9 cellular contexts compared by ENCODE assay signal in genomic region chr4:73593631-73594241, GRCh38. TPM values are rescaled to one million over a fixed set of nuclear protein-coding genes. Genes with fewer than 3 reads are reported as not detected.
A peak's percentile ranks its signal among the peaks of the same experiment; 100 is the strongest.
DNase-seq lines count a peak whose midpoint lies in the region; ATAC-seq and TF ChIP-seq lines count a peak whose summit lies in the region.
"Had no signal": no experiment of that assay in that cellular context is flagged by ENCODE, and none has a peak within 500 bp of the region (broad histone marks: within the 10 kb centered on the region; RNA-seq: fewer than 3 reads in every experiment).

No MANE protein-coding gene starts in this region.

- no peaks in the 10 kb centered on the region for H3K4me1 Mint-ChIP-seq in activated T-cell treated with anti-CD3 and anti-CD28 coated beads, Interleukin-2, amount 50 U/mL, for 4 hours (ENCODE audit: low read depth)

- H3K4me1 ChIP-seq in PC-9 (replicated peaks; ENCODE audit: insufficient read depth) (peaks cover 3% of the 10 kb centered on the region; the same call in 1 of the 2 replicates), thoracic aorta (ENCODE audit: control insufficient read depth in 1 of 2, low read depth in 2 of 2) (no peaks in the 10 kb centered on the region)

- H2AFZ ChIP-seq in PC-9: no peak overlapping the region

- no peak overlapping the region for H3K4me3 Mint-ChIP-seq in activated T-cell treated with anti-CD3 and anti-CD28 coated beads, Interleukin-2, amount 50 U/mL, for 4 hours

- H3F3A ChIP-seq in PC-9 (ENCODE audit: insufficient read depth, low read depth): no peaks in the 10 kb centered on the region

- intact Hi-C loops in PC-9 (cut with micrococcal nuclease; ENCODE audit: unreplicated experiment): loop anchor here (1.0 to 10.0 kb wide), 3 partner anchors 60 to 539 kb away; no protein-coding TSS in a partner anchor

- no peak overlapping the region for H3K27ac ChIP-seq in PC-9
- H3K27ac ChIP-seq in thoracic aorta: no peak overlapping the region

- H3K36me3 ChIP-seq in PC-9 (ENCODE audit: low read depth) (no peaks in the 10 kb centered on the region), thoracic aorta (no peaks in the 10 kb centered on the region)

- H3K27me3 ChIP-seq in PC-9 (ENCODE audit: insufficient read depth, low read depth) (no peaks in the 10 kb centered on the region), thoracic aorta (replicated peaks; ENCODE audit: insufficient read depth) (no peaks in the 10 kb centered on the region)

- CTCF ChIA-PET in PC-9 (lab: Charles Lee): interaction anchor here (0.9 kb wide), 1 partner anchor 60 kb away, joined by 5 read pairs; no protein-coding TSS in a partner anchor

- no peak overlapping the region for H3K4me2 ChIP-seq in PC-9

- H3K79me2 ChIP-seq in PC-9 (ENCODE audit: low read depth): no peaks in the 10 kb centered on the region

- no peak for ATAC-seq in thoracic aorta (ENCODE audit: insufficient number of reproducible peaks, low FRiP score, low read depth)
- no peak for ATAC-seq in HG03520 (IDR thresholded peaks at IDR 0.05; ENCODE audit: unreplicated experiment)
- ATAC-seq in activated T-cell treated with anti-CD3 and anti-CD28 coated beads, Interleukin-2, amount 50 U/mL, for 4 hours: no peak

- H3K36me3 Mint-ChIP-seq in activated T-cell treated with anti-CD3 and anti-CD28 coated beads, Interleukin-2, amount 50 U/mL, for 4 hours (ENCODE audit: insufficient read depth): no peaks in the 10 kb centered on the region

- H3K9me3 ChIP-seq in PC-9 (ENCODE audit: insufficient read depth, low read depth) (no peaks in the 10 kb centered on the region), thoracic aorta (no peaks in the 10 kb centered on the region)

- H3K9me3 Mint-ChIP-seq in activated T-cell treated with anti-CD3 and anti-CD28 coated beads, Interleukin-2, amount 50 U/mL, for 4 hours: no peaks in the 10 kb centered on the region

- H3K9me2 ChIP-seq in PC-9 (ENCODE audit: insufficient read depth): no peaks in the 10 kb centered on the region

- no peaks in the 10 kb centered on the region for H3K27me3 Mint-ChIP-seq in activated T-cell treated with anti-CD3 and anti-CD28 coated beads, Interleukin-2, amount 50 U/mL, for 4 hours (ENCODE audit: low read depth)

- peak; percentile 45 for DNase-seq in SIG-M5 treated with dmso at 0.1 percent for 504 hours (lab: John Stamatoyannopoulos, UW; ENCODE audit: unreplicated experiment)
- no peak for DNase-seq in SIG-M5 (lab: John Stamatoyannopoulos, UW)
- DNase-seq in PC-9: no peak
- peak; percentile 25 for DNase-seq in fibroblast of gingiva (ENCODE audit: low read depth)
- DNase-seq in thoracic aorta (ENCODE audit: low spot score): no peak
- DNase-seq in OCI-M2 (lab: John Stamatoyannopoulos, UW; ENCODE audit: unreplicated experiment): no peak
- no peak for DNase-seq in activated T-cell treated with anti-CD3 and anti-CD28 coated beads, Interleukin-2, amount 50 U/mL, for 4 hours
- DNase-seq: DMS153 had no signal

- H4K20me1 ChIP-seq in PC-9 (ENCODE audit: insufficient read depth): no peaks in the 10 kb centered on the region

- TF ChIP-seq CTCF in PC-9 (conservative IDR thresholded peaks at IDR 0.05): peak; percentile 68
- peak; percentile 46 for TF ChIP-seq CTCF in thoracic aorta (IDR thresholded peaks at IDR 0.05)

- BruUV-seq in PC-9 (replicated peaks; lab: Mats Ljungman, UMichigan): no TSS peak

- no peak overlapping the region for H3K4me3 ChIP-seq in PC-9
- no peak overlapping the region for H3K4me3 ChIP-seq in thoracic aorta

- POLR2A ChIA-PET in PC-9 (lab: Charles Lee; ENCODE audit: unreplicated experiment): no interaction called here

RNA-seq across cellular contexts. Expression of gene RASSF6, which starts 26.5 kb away (rescaled TPM):
- total RNA-seq in PC-9 (2021) (0.40 and 0.59 TPM in 2 replicates), thoracic aorta (under 1 TPM in 1 of 2 donors, not detected in 1; 0.56 TPM)
- total RNA-seq in activated T-cell treated with anti-CD3 and anti-CD28 coated beads, Interleukin-2, amount 50 U/mL, for 4 hours: not detected

Comparison
In these comparisons a context has a peak if more than half of its experiments do, and no peak if none do; other contexts are left out.
1. DNase-seq: peak in SIG-M5 treated with dmso at 0.1 percent for 504 hours (single experiment) and fibroblast of gingiva (single experiment); none in SIG-M5 (single experiment), PC-9 (0 of 2), thoracic aorta (single experiment), OCI-M2 (single experiment) and activated T-cell treated with anti-CD3 and anti-CD28 coated beads, Interleukin-2, amount 50 U/mL, for 4 hours (single experiment).